ENCODE assay signal across 9 cellular contexts in genomic region chr5:75668348-75668895, GRCh38. TPM values are rescaled to one million over a fixed set of nuclear protein-coding genes. Genes with fewer than 3 reads are reported as not detected.
DNase-seq lines count a peak whose midpoint lies in the region; ATAC-seq and TF ChIP-seq lines count a peak whose summit lies in the region.
"Had no signal": no experiment of that assay in that cellular context is flagged by ENCODE, and none has a peak within 500 bp of the region (broad histone marks: within the 10 kb centered on the region; RNA-seq: fewer than 3 reads in every experiment).

No MANE protein-coding gene starts in this region.

- H3K4me3 Mint-ChIP-seq in CD4-positive, CD25-positive, alpha-beta regulatory T cell, result peak overlapping the region; percentile 86 to 94 (median 88)

- DNase-seq in CD4-positive, CD25-positive, alpha-beta regulatory T cell, result no peak
- DNase-seq in PC-3 (no peak), kidney tubule cell (ENCODE audit: low spot score) (peak; percentile 52), NCI-H510A treated with DMSO at 0.1 percent for 48 hours (lab: John Stamatoyannopoulos, UW) (no peak), hepatic stellate cell (ENCODE audit: low spot score) (no peak)
- no peak for DNase-seq in stimulated activated CD8-positive, alpha-beta memory T cell treated with anti-CD3 and anti-CD28 coated beads, Interleukin-4, amount 100 ng/mL, for 48 hours
- DNase-seq: mesenchymal stem cell had no signal

- H3K27me3 ChIP-seq in CD4-positive, CD25-positive, alpha-beta regulatory T cell (ENCODE audit: control insufficient read depth, insufficient read depth, low read length), result no peaks in the 10 kb centered on the region
- H3K27me3 ChIP-seq in PC-3 (ENCODE audit: low read length), result no peaks in the 10 kb centered on the region

- POLR2A ChIA-PET in PC-3 (lab: Charles Lee; ENCODE audit: unreplicated experiment), result interaction anchor here (0.6 kb wide), 1 partner anchor 159 kb away, joined by 5 read pairs; no protein-coding TSS in a partner anchor

- no TSS peak for BruUV-seq in PC-3 (replicated peaks; lab: Mats Ljungman, UMichigan)

- no peaks in the 10 kb centered on the region for H4K20me1 ChIP-seq in PC-3 (ENCODE audit: low read length)

- peaks cover 13 to 35% (median 19%) of the 10 kb centered on the region in 4 donors for H3K4me1 Mint-ChIP-seq in CD4-positive, CD25-positive, alpha-beta regulatory T cell

- H3K9me3 Mint-ChIP-seq in CD4-positive, CD25-positive, alpha-beta regulatory T cell, result peaks cover 0 to 1% (median 0%) of the 10 kb centered on the region in 7 donors

- no peak for TF ChIP-seq CTCF in PC-3 (conservative IDR thresholded peaks at IDR 0.05; ENCODE audit: low read depth, low read length)

- H2AFZ ChIP-seq in PC-3 (ENCODE audit: low read length), result no peak overlapping the region

- no peaks in the 10 kb centered on the region for H3K9me2 ChIP-seq in PC-3 (replicated peaks; ENCODE audit: low read length)

- peaks cover 17% of the 10 kb centered on the region for H3K36me3 Mint-ChIP-seq in CD4-positive, CD25-positive, alpha-beta regulatory T cell

- H3K9ac ChIP-seq in PC-3 (ENCODE audit: low read length), result no peak overlapping the region

- peak overlapping the region; percentile 18 to 93 (median 93) for H3K27ac Mint-ChIP-seq in CD4-positive, CD25-positive, alpha-beta regulatory T cell

- no peaks in the 10 kb centered on the region for H3K9me3 ChIP-seq in CD4-positive, CD25-positive, alpha-beta regulatory T cell (ENCODE audit: control insufficient read depth in 2 of 2, low read length in 2 of 2)
- H3K9me3 ChIP-seq in PC-3 (ENCODE audit: low read length), result no peaks in the 10 kb centered on the region

- no peaks in the 10 kb centered on the region for H3F3A ChIP-seq in PC-3 (ENCODE audit: low read length, unreplicated experiment)

- intact Hi-C loops in PC-3 (cut with micrococcal nuclease), result loop anchor here (5.0 kb wide), 1 partner anchor 86 kb away; no protein-coding TSS in a partner anchor

- H3K79me2 ChIP-seq in PC-3 (ENCODE audit: low read length), result no peaks in the 10 kb centered on the region

- no peak for ATAC-seq in CD4-positive, CD25-positive, alpha-beta regulatory T cell (ENCODE audit: low read depth in 2 of 2)
- ATAC-seq in GM19452 (IDR thresholded peaks at IDR 0.05; ENCODE audit: unreplicated experiment) (peak; percentile 6), PC-3 (peak; percentile 13), HG03439 (IDR thresholded peaks at IDR 0.05; ENCODE audit: unreplicated experiment) (no peak)

- CTCF ChIA-PET in PC-3 (lab: Charles Lee), result interaction anchor here (0.5 kb wide), 1 partner anchor 49 kb away, joined by 3 read pairs; the partner anchor contains the start of gene POC5

- H3K27ac ChIP-seq in CD4-positive, CD25-positive, alpha-beta regulatory T cell (ENCODE audit: insufficient read depth, low read length, poor library complexity, severe bottlenecking), result no peak overlapping the region
- no peak overlapping the region for H3K27ac ChIP-seq in PC-3 (ENCODE audit: low read length)

- H3K4me1 ChIP-seq in CD4-positive, CD25-positive, alpha-beta regulatory T cell (ENCODE audit: control insufficient read depth, insufficient read depth, low read length, poor library complexity, severe bottlenecking), result peaks cover 16% of the 10 kb centered on the region
- H3K4me1 ChIP-seq in PC-3 (ENCODE audit: insufficient read depth, low read length), result peaks cover 16% of the 10 kb centered on the region

- peaks cover 4% of the 10 kb centered on the region for H3K36me3 ChIP-seq in CD4-positive, CD25-positive, alpha-beta regulatory T cell (ENCODE audit: control insufficient read depth, insufficient read depth, low read length)
- peaks cover 3% of the 10 kb centered on the region; the same call in 1 of the 2 replicates for H3K36me3 ChIP-seq in PC-3 (ENCODE audit: low read depth, low read length)

- no peak overlapping the region for H3K4me2 ChIP-seq in PC-3 (ENCODE audit: low read length)

- peak overlapping the region; percentile 81 for H3K4me3 ChIP-seq in CD4-positive, CD25-positive, alpha-beta regulatory T cell (ENCODE audit: low read depth, low read length)
- no peak overlapping the region for H3K4me3 ChIP-seq in PC-3 (ENCODE audit: low read length)

- no peaks in the 10 kb centered on the region for H3K27me3 Mint-ChIP-seq in CD4-positive, CD25-positive, alpha-beta regulatory T cell

RNA-seq across cellular contexts. Expression of gene POC5, which starts 48.8 kb away (rescaled TPM):
- 16.6 TPM for total RNA-seq in CD4-positive, CD25-positive, alpha-beta regulatory T cell
- polyA plus RNA-seq in CD4-positive, CD25-positive, alpha-beta regulatory T cell, result 10 to 100 TPM; 13.7 to 21.2 (median 18.3) TPM
- total RNA-seq in PC-3 (2014; rRNA removed), result 8.1 and 9.7 TPM in 2 replicates

RNA-seq across cellular contexts. Expression of gene ANKDD1B, which starts 57.2 kb away (rescaled TPM):
- 0.69 TPM for total RNA-seq in CD4-positive, CD25-positive, alpha-beta regulatory T cell
- polyA plus RNA-seq in CD4-positive, CD25-positive, alpha-beta regulatory T cell, result 1 to 10 TPM; 2.1 to 3.3 (median 2.5) TPM
- total RNA-seq in PC-3 (2014; rRNA removed), result 0.04 TPM in 1 of 2 replicates, not detected in the other

Comparison
In these comparisons a context has a peak if more than half of its experiments do, and no peak if none do; other contexts are left out.
1. ATAC-seq: peak in GM19452 (single experiment) and PC-3 (single experiment); none in CD4-positive, CD25-positive, alpha-beta regulatory T cell (0 of 2) and HG03439 (single experiment).